Comparison of ENCODE assay signal across 1 cellular context in the genomic region with DNA sequence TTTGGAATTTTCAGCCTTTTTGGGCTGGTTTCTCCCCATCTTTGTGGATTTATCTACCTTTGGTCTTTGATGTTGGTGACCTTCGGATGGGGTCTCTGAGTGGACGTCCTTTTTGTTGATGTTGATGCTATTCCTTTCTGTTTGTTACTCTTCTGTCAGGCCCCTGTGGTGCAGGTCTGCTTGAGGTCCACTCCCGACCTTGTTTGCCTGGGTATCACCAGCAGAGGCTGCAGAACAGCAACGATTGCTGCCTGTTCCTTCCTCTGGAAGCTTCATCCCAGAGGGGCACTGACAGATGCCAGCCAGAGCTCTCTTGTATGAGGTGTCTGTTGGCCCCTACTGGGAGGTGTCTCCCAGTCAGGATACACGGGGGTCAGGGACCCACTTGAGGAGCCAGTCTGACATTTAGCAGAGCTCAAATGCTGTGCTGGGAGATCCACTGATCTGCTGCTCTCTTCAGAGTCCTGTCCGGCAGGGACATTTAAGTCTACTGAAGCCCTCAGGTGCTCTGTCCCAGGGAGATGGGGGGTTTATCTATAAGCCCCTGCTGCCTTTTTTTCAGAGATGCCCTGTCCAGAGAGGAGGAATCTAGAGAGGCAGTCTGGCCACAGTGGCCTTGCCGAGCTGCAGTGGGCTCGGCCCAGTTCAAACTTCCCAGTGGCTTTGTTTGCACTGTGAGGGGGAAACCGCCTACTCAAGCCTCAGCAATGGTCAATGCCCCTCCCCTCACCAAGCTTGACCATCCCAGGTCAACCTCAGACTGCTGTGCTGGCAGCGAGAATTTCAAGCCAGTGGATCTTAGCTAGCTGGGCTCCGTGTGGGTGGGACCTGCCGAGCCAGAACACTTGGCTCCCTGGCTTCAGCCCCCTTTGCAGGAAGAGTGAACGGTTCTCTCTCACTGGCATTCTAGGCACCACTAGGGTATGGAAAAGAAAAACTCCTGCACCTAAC.
TF ChIP-seq lines count a peak whose summit lies in the region.
"Not testable (repeated sequence)": the region's sequence is repeated elsewhere in the genome, so short reads cannot be mapped to it uniquely, and the experiment has no call there.

No MANE protein-coding gene starts in this region.

TF ChIP-seq in HepG2, 621 proteins besides CTCF, POLR2A, EP300 and RAD21 (continued from another document and continues in another):
- TF ChIP-seq, protein P1, sequence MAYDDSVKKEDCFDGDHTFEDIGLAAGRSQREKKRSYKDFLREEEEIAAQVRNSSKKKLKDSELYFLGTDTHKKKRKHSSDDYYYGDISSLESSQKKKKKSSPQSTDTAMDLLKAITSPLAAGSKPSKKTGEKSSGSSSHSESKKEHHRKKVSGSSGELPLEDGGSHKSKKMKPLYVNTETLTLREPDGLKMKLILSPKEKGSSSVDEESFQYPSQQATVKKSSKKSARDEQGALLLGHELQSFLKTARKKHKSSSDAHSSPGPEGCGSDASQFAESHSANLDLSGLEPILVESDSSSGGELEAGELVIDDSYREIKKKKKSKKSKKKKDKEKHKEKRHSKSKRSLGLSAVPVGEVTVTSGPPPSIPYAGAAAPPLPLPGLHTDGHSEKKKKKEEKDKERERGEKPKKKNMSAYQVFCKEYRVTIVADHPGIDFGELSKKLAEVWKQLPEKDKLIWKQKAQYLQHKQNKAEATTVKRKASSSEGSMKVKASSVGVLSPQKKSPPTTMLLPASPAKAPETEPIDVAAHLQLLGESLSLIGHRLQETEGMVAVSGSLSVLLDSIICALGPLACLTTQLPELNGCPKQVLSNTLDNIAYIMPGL (CRISPR knock-in tag; IDR thresholded peaks at IDR 0.05; ENCODE audit: borderline replicate concordance in 1 of 2, low read depth in 1 of 2), result peak; percentile 29 to 59; a peak in 2 of 4 replicates
- peak; percentile 86 for TF ChIP-seq HDAC1 (CRISPR knock-in tag; IDR thresholded peaks at IDR 0.05)
- TF ChIP-seq RCOR2 (CRISPR knock-in tag; IDR thresholded peaks at IDR 0.05), result 0 out of 2 replicates have a peak, but pooled peaks have one; percentile 37
- peak; percentile 14; the same call in 1 of the 2 replicates for TF ChIP-seq TGIF2 (CRISPR knock-in tag; IDR thresholded peaks at IDR 0.05)
- peak; percentile 61 for TF ChIP-seq XRCC5 (optimal IDR thresholded peaks at IDR 0.05; ENCODE audit: low read length)
- peak; percentile 39; the same call in 1 of the 2 replicates for TF ChIP-seq HIVEP1 (CRISPR knock-in tag; IDR thresholded peaks at IDR 0.05)
- TF ChIP-seq ZNF331 (CRISPR knock-in tag; IDR thresholded peaks at IDR 0.05), result peak; percentile 80
- TF ChIP-seq CAMTA2 (CRISPR knock-in tag; IDR thresholded peaks at IDR 0.05; ENCODE audit: borderline replicate concordance), result peak; percentile 0; the same call in 1 of the 2 replicates
- peak; percentile 56; the same call in 1 of the 2 replicates for TF ChIP-seq DMAP1 (CRISPR knock-in tag; IDR thresholded peaks at IDR 0.05)
- peak; percentile 69; the same call in 1 of the 2 replicates for TF ChIP-seq ARNT2 (CRISPR knock-in tag; IDR thresholded peaks at IDR 0.05; ENCODE audit: low read depth)
- peak; percentile 71; the same call in 1 of the 2 replicates for TF ChIP-seq NR2C2 (CRISPR knock-in tag; IDR thresholded peaks at IDR 0.05; ENCODE audit: borderline replicate concordance)
- peak; percentile 33; the same call in 1 of the 2 replicates for TF ChIP-seq ZNF629 (CRISPR knock-in tag; conservative IDR thresholded peaks at IDR 0.05)
- peak; percentile 92 for TF ChIP-seq ZFP91 (CRISPR knock-in tag; IDR thresholded peaks at IDR 0.05; ENCODE audit: borderline replicate concordance)
- peak; percentile 23; the same call in 1 of the 2 replicates for TF ChIP-seq ZFP1 (CRISPR knock-in tag; IDR thresholded peaks at IDR 0.05)
- TF ChIP-seq SRY (CRISPR knock-in tag; IDR thresholded peaks at IDR 0.05), result peak; percentile 60; the same call in 1 of the 2 replicates
- 0 out of 2 replicates have a peak, but pooled peaks have one; percentile 26 for TF ChIP-seq ETV5 (CRISPR knock-in tag; IDR thresholded peaks at IDR 0.05; ENCODE audit: borderline replicate concordance)
- TF ChIP-seq KAT7 (CRISPR knock-in tag; IDR thresholded peaks at IDR 0.05; ENCODE audit: borderline replicate concordance), result peak; percentile 51; the same call in 1 of the 2 replicates
- peak; percentile 91 for TF ChIP-seq SALL1 (CRISPR knock-in tag; IDR thresholded peaks at IDR 0.05)
- TF ChIP-seq, protein P2, sequence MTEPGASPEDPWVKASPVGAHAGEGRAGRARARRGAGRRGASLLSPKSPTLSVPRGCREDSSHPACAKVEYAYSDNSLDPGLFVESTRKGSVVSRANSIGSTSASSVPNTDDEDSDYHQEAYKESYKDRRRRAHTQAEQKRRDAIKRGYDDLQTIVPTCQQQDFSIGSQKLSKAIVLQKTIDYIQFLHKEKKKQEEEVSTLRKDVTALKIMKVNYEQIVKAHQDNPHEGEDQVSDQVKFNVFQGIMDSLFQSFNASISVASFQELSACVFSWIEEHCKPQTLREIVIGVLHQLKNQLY (CRISPR knock-in tag; IDR thresholded peaks at IDR 0.05), result peak; percentile 41; the same call in 1 of the 2 replicates
- TF ChIP-seq AHDC1 (CRISPR knock-in tag; IDR thresholded peaks at IDR 0.05; ENCODE audit: borderline replicate concordance), result peak; percentile 85; the same call in 1 of the 2 replicates
- peak; percentile 79; the same call in 1 of the 2 replicates for TF ChIP-seq RXRA (CRISPR knock-in tag; IDR thresholded peaks at IDR 0.05)
- TF ChIP-seq SMAD1 (CRISPR knock-in tag; IDR thresholded peaks at IDR 0.05; ENCODE audit: borderline replicate concordance, low read depth), result peak; percentile 6; the same call in 1 of the 2 replicates
- TF ChIP-seq HMG20A (CRISPR knock-in tag; IDR thresholded peaks at IDR 0.05; ENCODE audit: borderline replicate concordance), result peak; percentile 65; the same call in 1 of the 2 replicates
- TF ChIP-seq GABPB1 (CRISPR knock-in tag; IDR thresholded peaks at IDR 0.05), result peak; percentile 35; the same call in 1 of the 2 replicates
- peak; percentile 34; the same call in 1 of the 2 replicates for TF ChIP-seq STAG1 (CRISPR knock-in tag; IDR thresholded peaks at IDR 0.05)
- TF ChIP-seq NCOA1 (CRISPR knock-in tag; IDR thresholded peaks at IDR 0.05), result peak; percentile 58; the same call in 1 of the 2 replicates
- TF ChIP-seq ZKSCAN1 (IDR thresholded peaks at IDR 0.05; ENCODE audit: low read length), result 0 out of 2 replicates have a peak, but pooled peaks have one; percentile 25
- not testable (repeated sequence) for TF ChIP-seq TCF12 (IDR thresholded peaks at IDR 0.05)
- TF ChIP-seq TCF12 (CRISPR knock-in tag; IDR thresholded peaks at IDR 0.05), result 0 out of 2 replicates have a peak, but pooled peaks have one; percentile 58
- TF ChIP-seq SKI (IDR thresholded peaks at IDR 0.05; ENCODE audit: partially characterized antibody), result peak; percentile 24
- peak; percentile 43; the same call in 1 of the 2 replicates for TF ChIP-seq FOXC1 (CRISPR knock-in tag; IDR thresholded peaks at IDR 0.05; ENCODE audit: borderline replicate concordance)
- TF ChIP-seq MEIS1 (CRISPR knock-in tag; IDR thresholded peaks at IDR 0.05; ENCODE audit: borderline replicate concordance), result 0 out of 2 replicates have a peak, but pooled peaks have one; percentile 28
- TF ChIP-seq MXD1 (CRISPR knock-in tag; IDR thresholded peaks at IDR 0.05), result peak; percentile 47; the same call in 1 of the 2 replicates
- TF ChIP-seq ZFP82 (CRISPR knock-in tag; IDR thresholded peaks at IDR 0.05; ENCODE audit: borderline replicate concordance), result 0 out of 2 replicates have a peak, but pooled peaks have one; percentile 52
- TF ChIP-seq RFXAP (CRISPR knock-in tag; IDR thresholded peaks at IDR 0.05; ENCODE audit: borderline replicate concordance), result peak; percentile 44; the same call in 1 of the 2 replicates
- peak; percentile 89 for TF ChIP-seq GATAD2A (CRISPR knock-in tag; IDR thresholded peaks at IDR 0.05)
- TF ChIP-seq MEIS2 (CRISPR knock-in tag; IDR thresholded peaks at IDR 0.05), result 0 out of 2 replicates have a peak, but pooled peaks have one; percentile 53
- peak; percentile 56; the same call in 1 of the 2 replicates for TF ChIP-seq ARHGAP35 (CRISPR knock-in tag; IDR thresholded peaks at IDR 0.05; ENCODE audit: borderline replicate concordance)
- peak; percentile 53; the same call in 1 of the 2 replicates for TF ChIP-seq NKX3-1 (CRISPR knock-in tag; IDR thresholded peaks at IDR 0.05)
- peak; percentile 95 for TF ChIP-seq HNF4A (CRISPR knock-in tag; IDR thresholded peaks at IDR 0.05)
- TF ChIP-seq, protein P3, sequence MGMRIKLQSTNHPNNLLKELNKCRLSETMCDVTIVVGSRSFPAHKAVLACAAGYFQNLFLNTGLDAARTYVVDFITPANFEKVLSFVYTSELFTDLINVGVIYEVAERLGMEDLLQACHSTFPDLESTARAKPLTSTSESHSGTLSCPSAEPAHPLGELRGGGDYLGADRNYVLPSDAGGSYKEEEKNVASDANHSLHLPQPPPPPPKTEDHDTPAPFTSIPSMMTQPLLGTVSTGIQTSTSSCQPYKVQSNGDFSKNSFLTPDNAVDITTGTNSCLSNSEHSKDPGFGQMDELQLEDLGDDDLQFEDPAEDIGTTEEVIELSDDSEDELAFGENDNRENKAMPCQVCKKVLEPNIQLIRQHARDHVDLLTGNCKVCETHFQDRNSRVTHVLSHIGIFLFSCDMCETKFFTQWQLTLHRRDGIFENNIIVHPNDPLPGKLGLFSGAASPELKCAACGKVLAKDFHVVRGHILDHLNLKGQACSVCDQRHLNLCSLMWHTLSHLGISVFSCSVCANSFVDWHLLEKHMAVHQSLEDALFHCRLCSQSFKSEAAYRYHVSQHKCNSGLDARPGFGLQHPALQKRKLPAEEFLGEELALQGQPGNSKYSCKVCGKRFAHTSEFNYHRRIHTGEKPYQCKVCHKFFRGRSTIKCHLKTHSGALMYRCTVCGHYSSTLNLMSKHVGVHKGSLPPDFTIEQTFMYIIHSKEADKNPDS (CRISPR knock-in tag; IDR thresholded peaks at IDR 0.05), result 0 out of 2 replicates have a peak, but pooled peaks have one; percentile 42
- peak; percentile 67 for TF ChIP-seq KAT8 (CRISPR knock-in tag; IDR thresholded peaks at IDR 0.05)
